2 cellular contexts compared by ENCODE assay signal in the genomic region with DNA sequence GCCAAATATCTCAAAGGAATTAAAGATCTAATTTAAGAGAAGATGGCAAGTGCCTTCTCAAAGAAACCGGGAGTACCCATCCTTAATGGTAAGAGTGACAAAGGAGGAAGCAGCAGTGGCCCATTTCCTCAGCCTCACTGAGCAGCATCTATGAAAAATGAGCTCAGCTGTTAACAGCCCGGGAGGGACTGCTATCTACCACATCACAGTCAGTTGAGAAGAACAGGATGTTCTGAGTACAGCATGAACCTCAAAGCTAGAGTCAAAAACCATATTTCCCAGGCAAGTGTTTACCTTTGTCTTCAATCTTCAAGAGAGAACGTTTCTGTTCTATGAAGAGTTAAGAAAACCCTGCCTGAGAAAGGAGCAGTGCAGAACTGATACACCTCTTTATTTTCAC.
TF ChIP-seq lines count a peak whose summit lies in the region.

No MANE protein-coding gene starts in this region.

TF ChIP-seq in liver, 16 proteins besides CTCF, POLR2A, EP300 and RAD21 (continued from another document):
- no peak for TF ChIP-seq ATF3 (IDR thresholded peaks at IDR 0.05)
- TF ChIP-seq GABPA (IDR thresholded peaks at IDR 0.05 in 1 of 2, conservative IDR thresholded peaks at IDR 0.05 in 1 of 2) = no peak
- TF ChIP-seq RXRA (IDR thresholded peaks at IDR 0.05) = no peak
- no peak for TF ChIP-seq FOXA1 (IDR thresholded peaks at IDR 0.05)
- peak; percentile 30 for TF ChIP-seq NR2F2 (IDR thresholded peaks at IDR 0.05)
- no peak for TF ChIP-seq MAX (IDR thresholded peaks at IDR 0.05)
- TF ChIP-seq HNF4G (IDR thresholded peaks at IDR 0.05) = no peak
- TF ChIP-seq SP1 (IDR thresholded peaks at IDR 0.05) = peak; percentile 55
- TF ChIP-seq EGR1 (IDR thresholded peaks at IDR 0.05; ENCODE audit: low read depth in 2 of 2) = no peak
TF ChIP-seq in liver: peak in this region for 2.

TF ChIP-seq in HepG2, 621 proteins besides CTCF, POLR2A, EP300 and RAD21:
- TF ChIP-seq, protein P1, sequence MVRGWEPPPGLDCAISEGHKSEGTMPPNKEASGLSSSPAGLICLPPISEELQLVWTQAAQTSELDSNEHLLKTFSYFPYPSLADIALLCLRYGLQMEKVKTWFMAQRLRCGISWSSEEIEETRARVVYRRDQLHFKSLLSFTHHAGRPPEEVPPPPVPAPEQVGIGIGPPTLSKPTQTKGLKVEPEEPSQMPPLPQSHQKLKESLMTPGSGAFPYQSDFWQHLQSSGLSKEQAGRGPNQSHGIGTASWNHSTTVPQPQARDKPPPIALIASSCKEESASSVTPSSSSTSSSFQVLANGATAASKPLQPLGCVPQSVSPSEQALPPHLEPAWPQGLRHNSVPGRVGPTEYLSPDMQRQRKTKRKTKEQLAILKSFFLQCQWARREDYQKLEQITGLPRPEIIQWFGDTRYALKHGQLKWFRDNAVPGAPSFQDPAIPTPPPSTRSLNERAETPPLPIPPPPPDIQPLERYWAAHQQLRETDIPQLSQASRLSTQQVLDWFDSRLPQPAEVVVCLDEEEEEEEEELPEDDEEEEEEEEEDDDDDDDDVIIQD (CRISPR knock-in tag; IDR thresholded peaks at IDR 0.05; ENCODE audit: low read depth) = no peak
- TF ChIP-seq SPEN (CRISPR knock-in tag; IDR thresholded peaks at IDR 0.05; ENCODE audit: low read depth) (no peak), ZNF740 (CRISPR knock-in tag; IDR thresholded peaks at IDR 0.05) (no peak), ZNF160 (CRISPR knock-in tag; IDR thresholded peaks at IDR 0.05) (no peak), HNF4A (CRISPR knock-in tag; IDR thresholded peaks at IDR 0.05) (no peak)
